In genomic region chr10:75461672-75462649, GRCh38 we compare ENCODE assay signal across 17 cellular contexts. TPM values are rescaled to one million over a fixed set of nuclear protein-coding genes. Genes with fewer than 3 reads are reported as not detected.
"Had no signal": no experiment of that assay in that cellular context is flagged by ENCODE, and none has a peak within 500 bp of the region (broad histone marks: within the 10 kb centered on the region; RNA-seq: fewer than 3 reads in every experiment).

No MANE protein-coding gene starts in this region.

- H2AFZ ChIP-seq: hepatocyte had no signal

- H3K4me1 ChIP-seq: right lobe of liver had no signal

- H3K27ac ChIP-seq: body of pancreas, hepatocyte, neutrophil, right lobe of liver, tibial nerve had no signal

- DNase-seq: activated CD4-positive, alpha-beta T cell treated with anti-CD3 and anti-CD28 coated beads, Interleukin-2, amount 50 U/mL, for 48 hours; activated CD8-positive, alpha-beta memory T cell treated with anti-CD3 and anti-CD28 coated beads, Interleukin-2, amount 10 ng/mL, durations not matched to agents 7 days and 5 days; activated effector memory CD4-positive, alpha-beta T cell treated with Interleukin-2 at 50 U/mL for 16 hours; activated T-cell treated with anti-CD3 and anti-CD28 coated beads, Interleukin-2, amount 50 U/mL, for 24 hours; amniotic stem cell; body of pancreas; erythroblast; right lobe of liver; stimulated activated CD4-positive, alpha-beta T cell treated with anti-CD3 and anti-CD28 coated beads, Interleukin-1b, Interleukin-23, amount 100 ng/mL, for 48 hours had no signal

- ATAC-seq: activated CD4-positive, CD25-positive, alpha-beta regulatory T cell treated with anti-CD3 and anti-CD28 coated beads, Interleukin-2, amount 50 U/mL, for 24 hours; activated CD8-positive, alpha-beta memory T cell treated with anti-CD3 and anti-CD28 coated beads, Interleukin-2, amount 10 ng/mL, durations not matched to agents 7 days and 5 days; activated naive CD4-positive, alpha-beta T cell treated with anti-CD3 and anti-CD28 coated beads, Interleukin-2, amount 50 U/mL, for 72 hours; body of pancreas; right lobe of liver; stimulated activated memory B cell treated with anti-CD40 and anti-IgM and Interleukin-4, amounts not matched to agents 10 μg/mL and 1 μg/mL and 100 μg/mL, for 72 hours had no signal

- H3K4me3 ChIP-seq: body of pancreas, hepatocyte, right lobe of liver, tibial nerve had no signal

- H3K36me3 ChIP-seq: neutrophil, right lobe of liver, tibial nerve had no signal

- H3K4me2 ChIP-seq: hepatocyte had no signal

- H3K27me3 ChIP-seq: body of pancreas, hepatocyte, neutrophil, right lobe of liver, tibial nerve had no signal

- H3K9me3 ChIP-seq: body of pancreas, neutrophil, right lobe of liver, tibial nerve had no signal

- H3K79me2 ChIP-seq: hepatocyte had no signal

RNA-seq across cellular contexts. Expression of gene LRMDA, which starts 30.5 kb away (rescaled TPM):
- total RNA-seq: activated CD8-positive, alpha-beta memory T cell treated with anti-CD3 and anti-CD28 coated beads, Interleukin-2, amount 10 ng/mL, durations not matched to agents 7 days and 5 days; activated naive CD4-positive, alpha-beta T cell treated with anti-CD3 and anti-CD28 coated beads, Interleukin-2, amount 50 U/mL, for 72 hours; myocyte; T-helper 2 cell treated with Interferon-gamma antibody and Interleukin-4, amounts not matched to agents 100 ng/mL and 5 ng/mL, for 36 hours had no signal
